8 cellular contexts compared by ENCODE assay signal in the genomic region with DNA sequence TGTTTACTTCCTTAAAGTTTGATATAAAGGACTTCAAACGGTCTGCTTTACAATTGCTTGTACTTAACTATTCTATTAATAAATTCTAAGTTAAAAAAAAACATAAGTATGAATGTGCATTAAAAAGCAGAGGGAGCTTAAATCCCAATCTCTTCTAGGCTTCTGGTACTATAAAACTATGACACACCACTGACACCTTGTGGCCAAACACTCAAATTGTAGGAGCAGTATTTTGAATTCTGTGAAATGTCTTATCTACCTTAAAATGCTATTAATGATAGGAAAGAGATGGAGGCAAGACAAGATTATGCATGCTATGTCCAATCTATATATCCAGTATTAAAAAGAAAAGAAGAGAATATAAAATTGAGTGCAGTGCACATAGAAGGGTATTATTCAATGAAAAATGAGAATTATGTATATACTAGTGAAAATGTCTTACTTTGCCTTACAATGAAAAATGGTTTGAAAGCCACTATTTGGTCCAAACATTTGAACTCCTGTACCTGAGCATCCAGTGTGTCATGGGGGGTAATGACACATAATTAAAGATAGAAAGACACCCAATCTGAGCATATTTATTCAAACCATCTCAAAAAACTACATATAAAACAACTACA.
DNase-seq lines count a peak whose midpoint lies in the region; ATAC-seq, FAIRE-seq and TF ChIP-seq lines count a peak whose summit lies in the region.

No MANE protein-coding gene starts in this region.

- H3K4me1 Mint-ChIP-seq in Caco-2 (ENCODE audit: low read depth, unreplicated experiment) = no peaks in the 10 kb centered on the region
- no peaks in the 10 kb centered on the region for H3K4me1 Mint-ChIP-seq in type B pancreatic cell (ENCODE audit: unreplicated experiment)

- TF ChIP-seq EP300 in HepG2 (IDR thresholded peaks at IDR 0.05; ENCODE audit: low read depth in 2 of 2, low read length in 2 of 2) (no peak), HepG2 (CRISPR knock-in tag; IDR thresholded peaks at IDR 0.05; ENCODE audit: borderline replicate concordance) (no peak)

- H2AFZ ChIP-seq in HepG2 (ENCODE audit: low read length) = no peak overlapping the region

- H3K4me3 Mint-ChIP-seq in Caco-2 (ENCODE audit: unreplicated experiment) (no peak overlapping the region), type B pancreatic cell (no peak overlapping the region)

- H3K4me1 ChIP-seq in Caco-2 = no peaks in the 10 kb centered on the region
- no peaks in the 10 kb centered on the region for H3K4me1 ChIP-seq in NT2/D1 (ENCODE audit: insufficient read depth, insufficient read length)
- no peaks in the 10 kb centered on the region for H3K4me1 ChIP-seq in HepG2 (ENCODE audit: insufficient read depth, low read length)

- peak; percentile 58 for FAIRE-seq in HepG2 (lab: Jason Lieb, UNC)

- H3K79me2 ChIP-seq in HepG2 (ENCODE audit: insufficient read depth, low read length) = no peaks in the 10 kb centered on the region

- TF ChIP-seq POLR2A in HepG2 (IDR thresholded peaks at IDR 0.05; ENCODE audit: insufficient read depth in 1 of 2, low read depth in 2 of 2, low read length in 2 of 2) = no peak

- peaks cover 7% of the 10 kb centered on the region for H3K9me3 ChIP-seq in Caco-2
- H3K9me3 ChIP-seq in NT2/D1 (ENCODE audit: insufficient read depth, low read length) = peaks cover 11% of the 10 kb centered on the region
- no peaks in the 10 kb centered on the region for H3K9me3 ChIP-seq in HepG2 (ENCODE audit: low read length)

- no peak overlapping the region for H3K27ac Mint-ChIP-seq in Caco-2 (ENCODE audit: unreplicated experiment)
- no peak overlapping the region for H3K27ac Mint-ChIP-seq in type B pancreatic cell

- H3K36me3 ChIP-seq in Caco-2 (ENCODE audit: control insufficient read depth, insufficient read depth, low read length) = no peaks in the 10 kb centered on the region
- peaks cover 11% of the 10 kb centered on the region for H3K36me3 ChIP-seq in NT2/D1 (ENCODE audit: insufficient read depth, insufficient read length, low read length)
- H3K36me3 ChIP-seq in HepG2 (replicated peaks in 1 of 2; ENCODE audit: control insufficient read depth in 1 of 2, insufficient read depth in 2 of 2, low read length in 2 of 2) = peaks cover 0 to 7% of the 10 kb centered on the region in 2 experiments; a peak in 3 of 5 replicates

- intact Hi-C loops in Caco-2 (cut with micrococcal nuclease; ENCODE audit: unreplicated experiment) (loop anchor here (1.0 to 5.0 kb wide), 3 partner anchors 204 to 849 kb away; no protein-coding TSS in a partner anchor), HepG2 (cut with micrococcal nuclease; ENCODE audit: unreplicated experiment) (loop anchor here (1.0 to 5.0 kb wide), 6 partner anchors 104 to 848 kb away; a partner anchor contains a TSS)

- BruUV-seq in Caco-2 (replicated peaks; lab: Mats Ljungman, UMichigan) (no TSS peak), HepG2 (replicated peaks; lab: Mats Ljungman, UMichigan) (no TSS peak)

- DNase-seq in Caco-2 (peak in 1 of 2 experiments; percentile 47), HEK293T (ENCODE audit: extremely low spot score) (peak; percentile 25), NT2/D1 (ENCODE audit: low read depth, low spot score) (peak; percentile 51), astrocyte of the cerebellum (ENCODE audit: low read depth) (peak; percentile 23), HepG2 (ENCODE audit: low spot score) (peak; percentile 59), type B pancreatic cell (ENCODE audit: extremely low spot score, unreplicated experiment) (no peak), superior temporal gyrus (ENCODE audit: extremely low spot score) (no peak)

- H3K27me3 Mint-ChIP-seq in Caco-2 (ENCODE audit: insufficient read depth, unreplicated experiment) (no peaks in the 10 kb centered on the region), type B pancreatic cell (no peaks in the 10 kb centered on the region)

- TF ChIP-seq CTCF in Caco-2 (IDR thresholded peaks at IDR 0.05; ENCODE audit: insufficient read depth in 1 of 2, low read depth in 1 of 2, low read length in 1 of 2, severe bottlenecking in 1 of 2, unreplicated experiment in 1 of 2) (peak; percentile 39 to 51), astrocyte of the cerebellum (IDR thresholded peaks at IDR 0.05; ENCODE audit: low read depth, low read length, missing control alignments) (peak; percentile 30), HepG2 (CRISPR knock-in tag; IDR thresholded peaks at IDR 0.05) (peak; percentile 70), type B pancreatic cell (conservative IDR thresholded peaks at IDR 0.05) (peak; percentile 88)

- in situ Hi-C loops in astrocyte of the cerebellum (cut with HindIII; ENCODE audit: low sequenced_read_pairs) (no loop called here), HepG2 (cut with HindIII; ENCODE audit: extremely low pct_ligation_motif_present, low pct_unique_long_range_greater_than_20kb) (loop anchor here (10.0 to 25.0 kb wide), 3 partner anchors 206 to 824 kb away; no protein-coding TSS in a partner anchor)

- ATAC-seq in HepG2 = peak; percentile 46; the same call in 1 of the 3 replicates
- no peak for ATAC-seq in GM21515 (IDR thresholded peaks at IDR 0.05; ENCODE audit: unreplicated experiment)

- H3K36me3 Mint-ChIP-seq in Caco-2 (ENCODE audit: insufficient read depth, unreplicated experiment) (peaks cover 21% of the 10 kb centered on the region), type B pancreatic cell (peaks cover 18% of the 10 kb centered on the region)

- H3K4me3 ChIP-seq in Caco-2 (ENCODE audit: low read depth, low read length) (no peak overlapping the region), NT2/D1 (ENCODE audit: insufficient read length, low read depth) (no peak overlapping the region), astrocyte of the cerebellum (ENCODE audit: low read depth, low read length) (no peak overlapping the region), HepG2 (replicated peaks in 1 of 3; ENCODE audit: insufficient read depth in 1 of 3, low read depth in 2 of 3, low read length in 3 of 3) (no peak overlapping the region)

- 22% methylated on average over 1 of the region's 1 CpG for WGBS in HepG2 (ENCODE audit: low lambda C conversion rate)

- H4K20me1 ChIP-seq in HepG2 (ENCODE audit: insufficient read depth, low read length) = no peaks in the 10 kb centered on the region

- CTCF ChIA-PET in Caco-2 (lab: Charles Lee) = interaction anchor here (0.7 to 0.9 kb wide), 2 partner anchors 64 to 826 kb away, joined by 4 to 5 read pairs; no protein-coding TSS in a partner anchor
- CTCF ChIA-PET in HEK293T (lab: Yijun Ruan, JAX) = interaction anchor here (0.6 to 0.7 kb wide), 2 partner anchors 807 to 820 kb away, joined by 3 read pairs; no protein-coding TSS in a partner anchor
- CTCF ChIA-PET in HepG2 (lab: Yijun Ruan, JAX; ENCODE audit: low intra/inter-chr PET ratio, low total read pairs) = interaction anchor here (0.8 to 3.1 kb wide), 4 partner anchors 203 to 848 kb away, joined by 3 to 18 read pairs (median 6); no protein-coding TSS in a partner anchor

- H3K9me3 Mint-ChIP-seq in Caco-2 (ENCODE audit: unreplicated experiment) = peaks cover 10% of the 10 kb centered on the region
- peaks cover 6% of the 10 kb centered on the region for H3K9me3 Mint-ChIP-seq in type B pancreatic cell

- H3K27me3 ChIP-seq in Caco-2 (replicated peaks; ENCODE audit: control insufficient read depth, insufficient read depth, low read length) (no peaks in the 10 kb centered on the region), NT2/D1 (ENCODE audit: insufficient read depth, insufficient read length) (no peaks in the 10 kb centered on the region), HepG2 (ENCODE audit: control insufficient read depth in 1 of 2, insufficient read depth in 2 of 2, low read length in 2 of 2) (no peaks in the 10 kb centered on the region)

- H3K9ac ChIP-seq in NT2/D1 (ENCODE audit: insufficient read length, low read depth) = no peak overlapping the region
- no peak overlapping the region for H3K9ac ChIP-seq in HepG2 (ENCODE audit: insufficient read depth, low read depth, low read length)

- H3K4me2 ChIP-seq in HepG2 (ENCODE audit: low read depth, low read length) = no peak overlapping the region

- H3K27ac ChIP-seq in HepG2 (ENCODE audit: extremely low read length, insufficient read depth, low read length) = no peak overlapping the region

- POLR2A ChIA-PET in Caco-2 (lab: Charles Lee) (no interaction called here), HEK293T (lab: Yijun Ruan, JAX) (no interaction called here), HepG2 (lab: Yijun Ruan, JAX) (interaction anchor here (0.5 kb wide), 1 partner anchor 754 kb away, joined by 4 read pairs; no protein-coding TSS in a partner anchor)

- TF ChIP-seq RAD21 in HepG2 (CRISPR knock-in tag; IDR thresholded peaks at IDR 0.05) = peak; percentile 47; the same call in 1 of the 2 replicates

TF ChIP-seq in HEK293T, 16 proteins besides CTCF, POLR2A, EP300 and RAD21:
- TF ChIP-seq FOXK2 (IDR thresholded peaks at IDR 0.05) = no peak
- no peak for TF ChIP-seq ELF4 (IDR thresholded peaks at IDR 0.05)

TF ChIP-seq in HepG2, 621 proteins besides CTCF, POLR2A, EP300 and RAD21:
- TF ChIP-seq STAG1 (CRISPR knock-in tag; IDR thresholded peaks at IDR 0.05) (peak; percentile 77), ZNF225 (CRISPR knock-in tag; IDR thresholded peaks at IDR 0.05) (no peak), CHCHD3 (CRISPR knock-in tag; IDR thresholded peaks at IDR 0.05) (no peak), NPAS2 (CRISPR knock-in tag; IDR thresholded peaks at IDR 0.05; ENCODE audit: borderline replicate concordance) (no peak), TBX2 (CRISPR knock-in tag; IDR thresholded peaks at IDR 0.05; ENCODE audit: borderline replicate concordance) (no peak), SMC3 (IDR thresholded peaks at IDR 0.05; ENCODE audit: low read length) (peak; percentile 72), NFIB (CRISPR knock-in tag; IDR thresholded peaks at IDR 0.05; ENCODE audit: borderline replicate concordance) (no peak), SRSF4 (IDR thresholded peaks at IDR 0.05; ENCODE audit: low read depth, low read length, poor library complexity, severe bottlenecking) (no peak), ZNF776 (CRISPR knock-in tag; IDR thresholded peaks at IDR 0.05) (no peak), ATF7-NPFF (CRISPR knock-in tag; IDR thresholded peaks at IDR 0.05; ENCODE audit: low read depth) (no peak), HOXA3 (CRISPR knock-in tag; IDR thresholded peaks at IDR 0.05) (no peak)

Comparison
In these comparisons a context has a peak if more than half of its experiments do, and no peak if none do; other contexts are left out.
1. DNase-seq: peak in HEK293T (single experiment), NT2/D1 (single experiment), astrocyte of the cerebellum (single experiment) and HepG2 (single experiment); none in type B pancreatic cell (single experiment) and superior temporal gyrus (single experiment).
2. CTCF ChIP-seq: peak in every context shown above with its lines; median percentile 88 in type B pancreatic cell; 70 in HepG2; 45 in Caco-2; 30 in astrocyte of the cerebellum.